Comparison of ENCODE assay signal across 8 cellular contexts in genomic region chr1:172380441-172381244, GRCh38.
A peak's percentile ranks its signal among the peaks of the same experiment; 100 is the strongest.
DNase-seq lines count a peak whose midpoint lies in the region; ATAC-seq lines count a peak whose summit lies in the region.

No MANE protein-coding gene starts in this region.

- CTCF ChIA-PET in activated naive CD4-positive, alpha-beta T cell treated with anti-CD3 and anti-CD28 coated beads, Interleukin-2, amount 10 ng/mL, durations not matched to agents 7 days and 5 days (lab: Charles Lee): interaction anchor here (0.5 to 1.5 kb wide), 6 partner anchors 14 to 388 kb away, joined by 3 to 8 read pairs (median 4); no protein-coding TSS in a partner anchor

- no peaks in the 10 kb centered on the region for H3K27me3 ChIP-seq in HAP-1 (ENCODE audit: low read depth)

- H3K4me1 Mint-ChIP-seq in activated naive CD4-positive, alpha-beta T cell treated with anti-CD3 and anti-CD28 coated beads, Interleukin-2, amount 10 ng/mL, durations not matched to agents 7 days and 5 days: peaks cover 38% of the 10 kb centered on the region

- DNase-seq in DMS153 treated with DMSO at 0.1 percent for 48 hours (lab: John Stamatoyannopoulos, UW; ENCODE audit: unreplicated experiment) (peak; percentile 39), NCI-H2227 treated with DMSO at 0.1 percent for 48 hours (lab: John Stamatoyannopoulos, UW) (no peak), putamen (ENCODE audit: low spot score) (no peak), kidney tubule cell (ENCODE audit: low spot score) (no peak), HAP-1 (ENCODE audit: low spot score in 2 of 2) (no peak)
- peak; percentile 52 for DNase-seq in activated naive CD4-positive, alpha-beta T cell treated with anti-CD3 and anti-CD28 coated beads, Interleukin-2, amount 10 ng/mL, durations not matched to agents 7 days and 5 days

- no peak overlapping the region for H3K4me3 ChIP-seq in HAP-1

- H3K4me1 ChIP-seq in HAP-1: peaks cover 41% of the 10 kb centered on the region

- in situ Hi-C loops in HAP-1 (cut with MboI; ENCODE audit: low sequenced_read_pairs): no loop called here

- peaks cover 10% of the 10 kb centered on the region for H3K36me3 Mint-ChIP-seq in activated naive CD4-positive, alpha-beta T cell treated with anti-CD3 and anti-CD28 coated beads, Interleukin-2, amount 10 ng/mL, durations not matched to agents 7 days and 5 days

- peak overlapping the region; percentile 96 for H3K27ac Mint-ChIP-seq in activated naive CD4-positive, alpha-beta T cell treated with anti-CD3 and anti-CD28 coated beads, Interleukin-2, amount 10 ng/mL, durations not matched to agents 7 days and 5 days

- peak overlapping the region; percentile 69 for H3K4me3 Mint-ChIP-seq in activated naive CD4-positive, alpha-beta T cell treated with anti-CD3 and anti-CD28 coated beads, Interleukin-2, amount 10 ng/mL, durations not matched to agents 7 days and 5 days

- peak; percentile 88 for ATAC-seq in GM19438 (IDR thresholded peaks at IDR 0.05; ENCODE audit: low read depth, unreplicated experiment)
- ATAC-seq in HG03432 (IDR thresholded peaks at IDR 0.05; ENCODE audit: unreplicated experiment): peak; percentile 92

- no peaks in the 10 kb centered on the region for H3K27me3 Mint-ChIP-seq in activated naive CD4-positive, alpha-beta T cell treated with anti-CD3 and anti-CD28 coated beads, Interleukin-2, amount 10 ng/mL, durations not matched to agents 7 days and 5 days

- H3K9me3 Mint-ChIP-seq in activated naive CD4-positive, alpha-beta T cell treated with anti-CD3 and anti-CD28 coated beads, Interleukin-2, amount 10 ng/mL, durations not matched to agents 7 days and 5 days: no peaks in the 10 kb centered on the region

- no peaks in the 10 kb centered on the region for H3K36me3 ChIP-seq in HAP-1 (replicated peaks)

- no peaks in the 10 kb centered on the region for H3K9me3 ChIP-seq in HAP-1

Comparison
In these comparisons a context has a peak if more than half of its experiments do, and no peak if none do; other contexts are left out.
1. DNase-seq: peak in DMS153 treated with DMSO at 0.1 percent for 48 hours (single experiment) and activated naive CD4-positive, alpha-beta T cell treated with anti-CD3 and anti-CD28 coated beads, Interleukin-2, amount 10 ng/mL, durations not matched to agents 7 days and 5 days (single experiment); none in NCI-H2227 treated with DMSO at 0.1 percent for 48 hours (single experiment), putamen (single experiment), kidney tubule cell (single experiment) and HAP-1 (0 of 2).